ENCODE assay signal across 14 cellular contexts in genomic region chr1:172398193-172398592, GRCh38. TPM values are rescaled to one million over a fixed set of nuclear protein-coding genes. Genes with fewer than 3 reads are reported as not detected.
DNase-seq lines count a peak whose midpoint lies in the region; ATAC-seq and TF ChIP-seq lines count a peak whose summit lies in the region.
"Had no signal": no experiment of that assay in that cellular context is flagged by ENCODE, and none has a peak within 500 bp of the region (broad histone marks: within the 10 kb centered on the region; RNA-seq: fewer than 3 reads in every experiment).

No MANE protein-coding gene starts in this region.

- no peaks in the 10 kb centered on the region for H3K36me3 ChIP-seq in CD4-positive, CD25-positive, alpha-beta regulatory T cell (ENCODE audit: control insufficient read depth, insufficient read depth, low read length)
- H3K36me3 ChIP-seq in Peyer's patch (no peaks in the 10 kb centered on the region), prostate gland (no peaks in the 10 kb centered on the region)
- H3K36me3 ChIP-seq: BLaER1 treated with 17β-estradiol and CSF1 and Interleukin-3, amounts not matched to agents 10 nM and 100 nM had no signal

- H3K4me1 ChIP-seq in CD4-positive, CD25-positive, alpha-beta regulatory T cell (ENCODE audit: control insufficient read depth, insufficient read depth, low read length, poor library complexity, severe bottlenecking), result peaks cover 32% of the 10 kb centered on the region
- H3K4me1 ChIP-seq in Peyer's patch (peaks cover 0 to 23% (median 6%) of the 10 kb centered on the region in 4 donors), prostate gland (replicated peaks) (no peaks in the 10 kb centered on the region)

- TF ChIP-seq CTCF in Peyer's patch (IDR thresholded peaks at IDR 0.05), result no peak
- no peak for TF ChIP-seq CTCF in prostate gland (IDR thresholded peaks at IDR 0.05)
- TF ChIP-seq CTCF in CD14-positive monocyte (IDR thresholded peaks at IDR 0.05), result no peak

- TF ChIP-seq POLR2A in Peyer's patch (IDR thresholded peaks at IDR 0.05) (no peak), prostate gland (IDR thresholded peaks at IDR 0.05) (no peak)

- peak overlapping the region; percentile 49 for H3K27ac ChIP-seq in CD4-positive, CD25-positive, alpha-beta regulatory T cell (ENCODE audit: insufficient read depth, low read length, poor library complexity, severe bottlenecking)
- H3K27ac ChIP-seq in Peyer's patch (peak overlapping the region; percentile 2 to 67 (median 57)), prostate gland (peak overlapping the region; percentile 38 to 68)

- H3K9me3 ChIP-seq in CD4-positive, CD25-positive, alpha-beta regulatory T cell (ENCODE audit: control insufficient read depth in 2 of 2, low read length in 2 of 2), result no peaks in the 10 kb centered on the region
- H3K9me3 ChIP-seq in Peyer's patch (no peaks in the 10 kb centered on the region), prostate gland (no peaks in the 10 kb centered on the region)
- H3K9me3 ChIP-seq: BLaER1 treated with 17β-estradiol and CSF1 and Interleukin-3, amounts not matched to agents 10 nM and 100 nM had no signal

- no peaks in the 10 kb centered on the region for H3K27me3 Mint-ChIP-seq in CD4-positive, CD25-positive, alpha-beta regulatory T cell
- H3K27me3 Mint-ChIP-seq in CD14-positive monocyte (ENCODE audit: low read depth in 3 of 3), result peaks cover 0 to 3% (median 0%) of the 10 kb centered on the region in 3 donors
- H3K27me3 Mint-ChIP-seq: T-helper 17 cell had no signal

- H3K4me3 Mint-ChIP-seq in CD4-positive, CD25-positive, alpha-beta regulatory T cell, result no peak overlapping the region
- H3K4me3 Mint-ChIP-seq in CD14-positive monocyte, result no peak overlapping the region
- H3K4me3 Mint-ChIP-seq: T-helper 17 cell had no signal

- intact Hi-C loops in prostate gland (cut with DNase I) (loop anchor here (2.0 kb wide), 1 partner anchor 253 kb away; no protein-coding TSS in a partner anchor), CD14-positive monocyte (cut with micrococcal nuclease) (loop anchor here in 1 of 2 donors (5.0 kb wide), 1 partner anchor 596 kb away; no protein-coding TSS in a partner anchor)

- no peak overlapping the region for H3K4me3 ChIP-seq in CD4-positive, CD25-positive, alpha-beta regulatory T cell (ENCODE audit: low read depth, low read length)
- H3K4me3 ChIP-seq in Peyer's patch (no peak overlapping the region), prostate gland (no peak overlapping the region)
- H3K4me3 ChIP-seq: BLaER1 treated with 17β-estradiol and CSF1 and Interleukin-3, amounts not matched to agents 10 nM and 100 nM had no signal

- no peak for DNase-seq in CD4-positive, CD25-positive, alpha-beta regulatory T cell
- DNase-seq in Peyer's patch, result peak in 1 of 3 donors; percentile 28
- peak; percentile 28 for DNase-seq in fibroblast of peridontal ligament (ENCODE audit: extremely low read depth)
- DNase-seq in prostate gland (ENCODE audit: low spot score), result no peak
- no peak for DNase-seq in cerebellar nuclear complex (lab: John Stamatoyannopoulos, UW)
- DNase-seq in NCI-H524 treated with DMSO at 0.1 percent for 48 hours (lab: John Stamatoyannopoulos, UW), result no peak
- DNase-seq in CD14-positive monocyte (ENCODE audit: low spot score), result no peak
- DNase-seq: effector CD8-positive, alpha-beta T cell; NCI-H748 treated with DMSO at 0.1 percent for 48 hours; small intestine; stimulated activated naive CD4-positive, alpha-beta T cell; T-helper 17 cell had no signal

- H3K9me3 Mint-ChIP-seq in CD4-positive, CD25-positive, alpha-beta regulatory T cell, result no peaks in the 10 kb centered on the region
- H3K9me3 Mint-ChIP-seq in CD14-positive monocyte, result no peaks in the 10 kb centered on the region

- H3K27me3 ChIP-seq in CD4-positive, CD25-positive, alpha-beta regulatory T cell (ENCODE audit: control insufficient read depth, insufficient read depth, low read length), result no peaks in the 10 kb centered on the region
- H3K27me3 ChIP-seq in Peyer's patch (no peaks in the 10 kb centered on the region), prostate gland (replicated peaks; ENCODE audit: insufficient read depth) (no peaks in the 10 kb centered on the region)
- H3K27me3 ChIP-seq: BLaER1 treated with 17β-estradiol and CSF1 and Interleukin-3, amounts not matched to agents 10 nM and 100 nM had no signal

- peaks cover 32 to 78% (median 59%) of the 10 kb centered on the region in 4 donors for H3K4me1 Mint-ChIP-seq in CD4-positive, CD25-positive, alpha-beta regulatory T cell
- peaks cover 22% of the 10 kb centered on the region for H3K4me1 Mint-ChIP-seq in CD14-positive monocyte

- no peaks in the 10 kb centered on the region for H3K36me3 Mint-ChIP-seq in CD4-positive, CD25-positive, alpha-beta regulatory T cell
- peaks cover 4 to 5% of the 10 kb centered on the region in 2 donors for H3K36me3 Mint-ChIP-seq in CD14-positive monocyte

- no peak for ATAC-seq in CD4-positive, CD25-positive, alpha-beta regulatory T cell (ENCODE audit: low read depth in 2 of 2)
- ATAC-seq in GM19324 (IDR thresholded peaks at IDR 0.05; ENCODE audit: low FRiP score, unreplicated experiment), result no peak
- ATAC-seq: T-helper 17 cell had no signal

- 28% methylated on average over 2 of the region's 2 CpGs for WGBS in prostate gland

- H3K27ac Mint-ChIP-seq in CD4-positive, CD25-positive, alpha-beta regulatory T cell, result peak overlapping the region in 2 of 3 donors; percentile 42 to 65
- H3K27ac Mint-ChIP-seq in CD14-positive monocyte, result no peak overlapping the region

RNA-seq across cellular contexts. Expression of gene C1orf105, which starts 22.3 kb away (rescaled TPM):
- not detected for total RNA-seq in CD4-positive, CD25-positive, alpha-beta regulatory T cell
- not detected for polyA plus RNA-seq in CD4-positive, CD25-positive, alpha-beta regulatory T cell
- total RNA-seq in Peyer's patch (not detected), prostate gland (1 to 10 TPM in 1 of 2 donors, under 1 TPM in 1; 0.36 to 1.4 TPM)
- not detected for polyA plus RNA-seq in CD14-positive monocyte
- total RNA-seq: T-helper 17 cell had no signal

RNA-seq across cellular contexts. Expression of gene PIGC, which starts 45.7 kb away (rescaled TPM):
- total RNA-seq in CD4-positive, CD25-positive, alpha-beta regulatory T cell, result 22.6 TPM
- 100 to 1,000 TPM; 110 to 132 (median 126) TPM for polyA plus RNA-seq in CD4-positive, CD25-positive, alpha-beta regulatory T cell
- 10 to 100 TPM; 19.0 to 24.5 (median 20.4) TPM for total RNA-seq in Peyer's patch
- total RNA-seq in prostate gland, result 10 to 100 TPM; 24.1 to 34.1 TPM
- polyA plus RNA-seq in CD14-positive monocyte, result 10 to 100 TPM; 51.1 to 61.5 TPM

Comparison
In these comparisons a context has a peak if more than half of its experiments do, and no peak if none do; other contexts are left out.
1. H3K27ac Mint-ChIP-seq: peak in CD4-positive, CD25-positive, alpha-beta regulatory T cell (2 of 3); none in CD14-positive monocyte (0 of 7).
2. Peak in every context shown above with its lines, with median percentiles within 50 percentile points of each other: H3K27ac ChIP-seq.